In the genomic region with DNA sequence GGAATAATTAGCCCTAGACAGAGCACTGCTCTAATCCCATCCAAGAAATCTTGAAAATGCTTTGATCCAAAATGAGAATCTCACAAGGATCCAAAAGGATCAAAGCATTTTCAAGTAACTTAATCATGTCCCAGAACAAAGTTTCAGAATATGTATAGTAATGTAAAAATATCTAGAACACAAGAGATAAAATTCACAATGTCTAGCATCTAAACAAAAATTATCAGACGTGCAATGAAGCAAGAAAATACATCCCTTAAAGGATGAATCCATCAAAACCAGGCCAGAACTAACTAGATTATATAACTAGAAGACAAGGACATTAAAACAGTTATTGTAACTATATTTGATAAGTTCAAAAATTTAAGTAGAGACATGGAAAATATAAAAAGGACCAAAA, we compare ENCODE assay signal across 24 cellular contexts.
"Had no signal": no experiment of that assay in that cellular context is flagged by ENCODE, and none has a peak within 500 bp of the region (broad histone marks: within the 10 kb centered on the region; RNA-seq: fewer than 3 reads in every experiment).

No MANE protein-coding gene starts in this region.

- H3K27ac ChIP-seq: colonic mucosa, coronary artery, dorsolateral prefrontal cortex, epithelial cell of prostate, esophagus muscularis mucosa, esophagus squamous epithelium, foreskin keratinocyte, gastrocnemius medialis, gastroesophageal sphincter, heart left ventricle, heart right ventricle had no signal

- H3K27me3 Mint-ChIP-seq: dendritic cell treated with granulocyte-macrophage colony-stimulating factor and Interleukin-4, amounts not matched to agents 40 ng/mL and 50 ng/mL, for 4 days had no signal

- H3K4me3 Mint-ChIP-seq: dendritic cell treated with granulocyte-macrophage colony-stimulating factor and Interleukin-4, amounts not matched to agents 40 ng/mL and 50 ng/mL, for 4 days; effector memory CD8-positive, alpha-beta T cell; endodermal cell had no signal

- H3K36me3 ChIP-seq: colonic mucosa, esophagus muscularis mucosa had no signal

- H3K9me3 ChIP-seq: colonic mucosa, gastrocnemius medialis had no signal

- H3K4me1 ChIP-seq: colonic mucosa, esophagus muscularis mucosa, gastrocnemius medialis, gastroesophageal sphincter, heart left ventricle, heart right ventricle had no signal

- DNase-seq: colonic mucosa; cortex of kidney; dermis blood vessel endothelial cell; dorsolateral prefrontal cortex; effector CD4-positive, alpha-beta T cell; effector CD8-positive, alpha-beta T cell; effector memory CD4-positive, alpha-beta T cell; effector memory CD8-positive, alpha-beta T cell; endodermal cell; erythroblast; esophagus squamous epithelium; foreskin fibroblast; foreskin keratinocyte; foreskin melanocyte; gastrocnemius medialis; glutamatergic neuron; head of caudate nucleus; heart left ventricle; heart right ventricle had no signal

- H3K4me3 ChIP-seq: colonic mucosa, coronary artery, dorsolateral prefrontal cortex, esophagus muscularis mucosa, esophagus squamous epithelium, gastrocnemius medialis, gastroesophageal sphincter, heart left ventricle, heart right ventricle had no signal

- H3K27ac Mint-ChIP-seq: dendritic cell treated with granulocyte-macrophage colony-stimulating factor and Interleukin-4, amounts not matched to agents 40 ng/mL and 50 ng/mL, for 4 days; effector memory CD8-positive, alpha-beta T cell; endodermal cell had no signal
